ENCODE assay signal across 1 cellular context in the genomic region with DNA sequence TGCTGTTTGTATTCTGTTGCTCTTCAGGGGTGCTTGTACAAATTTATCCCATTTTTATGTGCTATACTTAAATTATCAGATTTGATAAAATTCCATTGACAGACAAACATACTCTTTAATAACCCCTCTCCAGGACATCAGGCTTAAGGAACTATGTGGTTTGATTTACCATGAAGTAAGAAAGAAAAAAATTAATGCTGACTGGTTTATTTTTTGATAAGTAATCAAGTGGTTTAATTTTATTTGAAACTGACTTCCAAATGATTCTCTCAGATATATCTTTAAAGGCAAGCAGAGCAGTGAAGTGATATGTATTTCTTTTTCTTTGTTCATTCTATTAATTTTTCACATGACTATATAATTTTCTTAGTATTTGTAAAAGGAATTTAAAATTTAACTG.
TF ChIP-seq lines count a peak whose summit lies in the region.

No MANE protein-coding gene starts in this region.

TF ChIP-seq in HepG2, 621 proteins besides CTCF, POLR2A, EP300 and RAD21 (continued from another document):
- TF ChIP-seq, protein P1, sequence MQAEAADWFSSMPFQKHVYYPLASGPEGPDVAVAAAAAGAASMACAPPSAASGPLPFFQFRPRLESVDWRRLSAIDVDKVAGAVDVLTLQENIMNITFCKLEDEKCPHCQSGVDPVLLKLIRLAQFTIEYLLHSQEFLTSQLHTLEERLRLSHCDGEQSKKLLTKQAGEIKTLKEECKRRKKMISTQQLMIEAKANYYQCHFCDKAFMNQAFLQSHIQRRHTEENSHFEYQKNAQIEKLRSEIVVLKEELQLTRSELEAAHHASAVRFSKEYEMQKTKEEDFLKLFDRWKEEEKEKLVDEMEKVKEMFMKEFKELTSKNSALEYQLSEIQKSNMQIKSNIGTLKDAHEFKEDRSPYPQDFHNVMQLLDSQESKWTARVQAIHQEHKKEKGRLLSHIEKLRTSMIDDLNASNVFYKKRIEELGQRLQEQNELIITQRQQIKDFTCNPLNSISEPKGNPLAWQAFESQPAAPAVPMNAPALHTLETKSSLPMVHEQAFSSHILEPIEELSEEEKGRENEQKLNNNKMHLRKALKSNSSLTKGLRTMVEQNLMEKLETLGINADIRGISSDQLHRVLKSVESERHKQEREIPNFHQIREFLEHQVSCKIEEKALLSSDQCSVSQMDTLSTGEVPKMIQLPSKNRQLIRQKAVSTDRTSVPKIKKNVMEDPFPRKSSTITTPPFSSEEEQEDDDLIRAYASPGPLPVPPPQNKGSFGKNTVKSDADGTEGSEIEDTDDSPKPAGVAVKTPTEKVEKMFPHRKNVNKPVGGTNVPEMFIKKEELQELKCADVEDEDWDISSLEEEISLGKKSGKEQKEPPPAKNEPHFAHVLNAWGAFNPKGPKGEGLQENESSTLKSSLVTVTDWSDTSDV (CRISPR knock-in tag; IDR thresholded peaks at IDR 0.05): no peak
- TF ChIP-seq ZNF431 (CRISPR knock-in tag; IDR thresholded peaks at IDR 0.05; ENCODE audit: borderline replicate concordance, low read depth) (no peak), ZNF687 (CRISPR knock-in tag; IDR thresholded peaks at IDR 0.05) (no peak), ZNF616 (CRISPR knock-in tag; IDR thresholded peaks at IDR 0.05; ENCODE audit: low read depth) (no peak)
